8 cellular contexts compared by ENCODE assay signal in the genomic region with DNA sequence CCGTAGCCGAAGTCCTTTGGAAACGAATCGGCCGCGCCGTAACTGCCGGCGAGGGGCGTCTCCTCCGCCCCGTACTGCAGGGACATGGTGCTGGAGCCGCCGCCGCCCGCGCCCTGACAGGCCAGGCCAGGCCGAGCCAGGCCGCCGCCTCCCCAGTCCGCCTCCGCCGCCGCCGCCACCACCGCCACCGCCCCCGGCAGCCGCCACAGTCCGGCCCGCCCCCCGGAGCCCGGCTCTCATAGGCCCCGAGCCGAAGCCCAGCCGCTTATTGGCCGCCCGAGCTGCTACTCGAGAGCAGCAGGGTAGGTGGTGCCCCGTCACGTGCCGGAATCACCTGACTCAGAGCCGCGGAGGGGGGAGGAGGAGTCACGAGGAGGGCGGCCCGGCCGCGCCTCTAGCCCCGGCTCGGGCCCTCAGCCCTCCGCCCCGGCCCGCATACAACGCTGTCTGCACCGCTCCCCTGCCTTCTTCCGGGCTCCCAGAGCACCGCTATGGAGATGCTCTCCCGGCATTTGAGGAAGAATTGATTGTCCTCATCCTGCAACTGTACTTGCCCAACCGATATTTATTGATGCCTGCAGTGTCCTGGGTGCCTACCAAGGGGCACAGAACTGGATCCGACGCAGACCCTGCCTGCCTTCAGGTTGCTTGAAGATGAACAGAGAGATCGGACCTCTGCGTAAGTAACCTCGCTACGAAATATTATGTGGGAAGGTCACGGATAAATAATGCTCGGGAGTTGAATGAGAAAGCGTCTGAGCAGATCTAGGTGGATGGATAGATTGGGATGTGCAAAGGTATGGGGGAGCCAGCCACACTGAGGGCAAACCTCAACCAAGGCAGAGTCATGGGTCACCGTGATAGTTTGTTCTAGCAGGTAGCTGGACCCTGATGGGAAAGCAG. TPM values are rescaled to one million over a fixed set of nuclear protein-coding genes. Genes with fewer than 3 reads are reported as not detected.
DNase-seq lines count a peak whose midpoint lies in the region; ATAC-seq and TF ChIP-seq lines count a peak whose summit lies in the region.

A gene with protein sequence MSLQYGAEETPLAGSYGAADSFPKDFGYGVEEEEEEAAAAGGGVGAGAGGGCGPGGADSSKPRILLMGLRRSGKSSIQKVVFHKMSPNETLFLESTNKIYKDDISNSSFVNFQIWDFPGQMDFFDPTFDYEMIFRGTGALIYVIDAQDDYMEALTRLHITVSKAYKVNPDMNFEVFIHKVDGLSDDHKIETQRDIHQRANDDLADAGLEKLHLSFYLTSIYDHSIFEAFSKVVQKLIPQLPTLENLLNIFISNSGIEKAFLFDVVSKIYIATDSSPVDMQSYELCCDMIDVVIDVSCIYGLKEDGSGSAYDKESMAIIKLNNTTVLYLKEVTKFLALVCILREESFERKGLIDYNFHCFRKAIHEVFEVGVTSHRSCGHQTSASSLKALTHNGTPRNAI (minus strand): TSS at position 212 of the 903 bp plus-strand sequence. CDS start 126 bp downstream, at position 86.

- no peaks in the 10 kb centered on the region for H3K9me2 ChIP-seq in PC-9 (ENCODE audit: insufficient read depth)

- ATAC-seq in GM21717 (IDR thresholded peaks at IDR 0.05; ENCODE audit: unreplicated experiment), result peak; percentile 90

- peaks cover 27% of the 10 kb centered on the region for H3K79me2 ChIP-seq in PC-9 (ENCODE audit: low read depth)

- H3K27ac ChIP-seq in PC-9, result peak within 1 kb of the TSS; percentile 59

- H3K4me2 ChIP-seq in PC-9, result peak within 1 kb of the TSS; percentile 85

- intact Hi-C loops in PC-9 (cut with micrococcal nuclease; ENCODE audit: unreplicated experiment), result loop anchor here (1.0 kb wide), 4 partner anchors 99 to 232 kb away; a partner anchor contains a TSS

- H4K20me1 ChIP-seq in PC-9 (ENCODE audit: insufficient read depth), result peaks cover 8% of the 10 kb centered on the region

- H3F3A ChIP-seq in PC-9 (ENCODE audit: insufficient read depth, low read depth), result peaks cover 32% of the 10 kb centered on the region

- no peaks in the 10 kb centered on the region for H3K9me3 ChIP-seq in PC-9 (ENCODE audit: insufficient read depth, low read depth)

- DNase-seq in DMS53 (lab: John Stamatoyannopoulos, UW) (peak; percentile 99), KBM-7 (peak; percentile 95), PC-9 (peak; percentile 92 to 100), epithelial cell of proximal tubule (ENCODE audit: low read depth) (peak; percentile 47), mucosa of gallbladder (ENCODE audit: low spot score) (peak; percentile 100)
- peak; percentile 97 for DNase-seq in activated T-cell treated with anti-CD3 and anti-CD28 coated beads, Interleukin-2, amount 50 U/mL, for 1 hour
- DNase-seq in stimulated activated CD8-positive, alpha-beta memory T cell treated with anti-CD3 and anti-CD28 coated beads, Interleukin-4, amount 100 ng/mL, for 24 hours (ENCODE audit: low read depth), result peak; percentile 98

- peak within 1 kb of the TSS; percentile 99 for H2AFZ ChIP-seq in PC-9

- H3K36me3 ChIP-seq in PC-9 (ENCODE audit: low read depth), result peaks cover 32% of the 10 kb centered on the region

- TSS peak; percentile 63 for BruUV-seq in PC-9 (replicated peaks; lab: Mats Ljungman, UMichigan)

- H3K4me3 ChIP-seq in PC-9 (peak within 1 kb of the TSS; percentile 72), epithelial cell of proximal tubule (ENCODE audit: low read depth, low read length) (peak within 1 kb of the TSS; percentile 83)

- CTCF ChIA-PET in PC-9 (lab: Charles Lee), result interaction anchor here (0.5 to 0.7 kb wide), 4 partner anchors 22 to 846 kb away, joined by 3 to 7 read pairs (median 4); no protein-coding TSS in a partner anchor

- POLR2A ChIA-PET in PC-9 (lab: Charles Lee; ENCODE audit: unreplicated experiment), result interaction anchor here (0.6 to 1.0 kb wide), 4 partner anchors 82 to 642 kb away, joined by 3 to 6 read pairs (median 4); a partner anchor contains a TSS

- H3K27me3 ChIP-seq in PC-9 (ENCODE audit: insufficient read depth, low read depth), result no peaks in the 10 kb centered on the region

- H3K4me1 ChIP-seq in PC-9 (replicated peaks; ENCODE audit: insufficient read depth), result peaks cover 23% of the 10 kb centered on the region

- in situ Hi-C loops in KBM-7 (cut with MboI; ENCODE audit: low pct_unique_long_range_greater_than_20kb, low sequenced_read_pairs), result no loop called here

- TF ChIP-seq CTCF in PC-9 (conservative IDR thresholded peaks at IDR 0.05) (no peak), epithelial cell of proximal tubule (conservative IDR thresholded peaks at IDR 0.05; ENCODE audit: low read depth, low read length) (no peak)

RNA-seq across cellular contexts. Expression of the gene that starts here (rescaled TPM):
- total RNA-seq in PC-9 (2021) (22.1 and 33.0 TPM in 2 replicates), epithelial cell of proximal tubule (3.3 and 4.3 TPM in 2 replicates), mucosa of gallbladder (21.0 TPM)

Comparison
In these comparisons a context has a peak if more than half of its experiments do, and no peak if none do; other contexts are left out.
1. Peak in every context shown above with its lines: DNase-seq, ATAC-seq, H3K4me3 ChIP-seq and H3K27ac ChIP-seq.
2. DNase-seq: peak in every context shown above with its lines; median percentile 100 in mucosa of gallbladder; 99 in DMS53; 98 in stimulated activated CD8-positive, alpha-beta memory T cell treated with anti-CD3 and anti-CD28 coated beads, Interleukin-4, amount 100 ng/mL, for 24 hours; 97 in activated T-cell treated with anti-CD3 and anti-CD28 coated beads, Interleukin-2, amount 50 U/mL, for 1 hour; 96 in PC-9; 95 in KBM-7; 47 in epithelial cell of proximal tubule.